In genomic region chr4:24913099-24913445, GRCh38 we compare ENCODE assay signal across 8 cellular contexts. TPM values are rescaled to one million over a fixed set of nuclear protein-coding genes. Genes with fewer than 3 reads are reported as not detected.
DNase-seq lines count a peak whose midpoint lies in the region; ATAC-seq and TF ChIP-seq lines count a peak whose summit lies in the region.

No MANE protein-coding gene starts in this region.

- H3K36me3 Mint-ChIP-seq in CD8-positive, alpha-beta T cell, result no peaks in the 10 kb centered on the region

- H3K4me3 Mint-ChIP-seq in CD8-positive, alpha-beta T cell, result peak overlapping the region; percentile 8

- no peaks in the 10 kb centered on the region for H4K20me1 ChIP-seq in OCI-LY7 (ENCODE audit: insufficient read depth, low read length)

- no peak overlapping the region for H3K27ac ChIP-seq in CD8-positive, alpha-beta T cell (ENCODE audit: low read depth, low read length)
- H3K27ac ChIP-seq in SK-N-MC (no peak overlapping the region), gastroesophageal sphincter (peak overlapping the region; percentile 90 to 96 (median 96)), rectal smooth muscle tissue (ENCODE audit: low read depth, low read length) (peak overlapping the region; percentile 92), OCI-LY7 (ENCODE audit: low read depth, low read length, poor library complexity, severe bottlenecking) (no peak overlapping the region)

- H2AFZ ChIP-seq in OCI-LY7 (ENCODE audit: low read length), result no peak overlapping the region

- H3K9ac ChIP-seq in SK-N-MC (ENCODE audit: insufficient read length) (peak overlapping the region; percentile 20), rectal smooth muscle tissue (ENCODE audit: low read length) (peak overlapping the region; percentile 49)

- H3K27me3 Mint-ChIP-seq in CD8-positive, alpha-beta T cell (ENCODE audit: low read depth), result peaks cover 39% of the 10 kb centered on the region

- no peak for TF ChIP-seq EP300 in gastroesophageal sphincter (IDR thresholded peaks at IDR 0.05)

- H3K9me3 ChIP-seq in CD8-positive, alpha-beta T cell (ENCODE audit: low read length), result no peaks in the 10 kb centered on the region
- H3K9me3 ChIP-seq in SK-N-MC (ENCODE audit: low read depth, low read length) (no peaks in the 10 kb centered on the region), gastroesophageal sphincter (peaks cover 0 to 14% (median 0%) of the 10 kb centered on the region in 3 donors), OCI-LY7 (ENCODE audit: low read length) (no peaks in the 10 kb centered on the region)

- no peak for DNase-seq in CD8-positive, alpha-beta T cell
- DNase-seq in SK-N-MC (ENCODE audit: low read depth, low spot score) (no peak), kidney tubule cell (ENCODE audit: low spot score) (no peak), omental fat pad (ENCODE audit: low spot score) (no peak), OCI-LY7 (ENCODE audit: low spot score) (no peak), NCI-H82 (lab: John Stamatoyannopoulos, UW) (no peak)

- intact Hi-C loops in CD8-positive, alpha-beta T cell (cut with DNase I, micrococcal nuclease), result no loop called here
- intact Hi-C loops in OCI-LY7 (cut with micrococcal nuclease; ENCODE audit: unreplicated experiment), result no loop called here

- BruUV-seq in OCI-LY7 (replicated peaks; lab: Mats Ljungman, UMichigan), result no TSS peak

- H3K4me1 ChIP-seq in CD8-positive, alpha-beta T cell (ENCODE audit: insufficient read depth, low read length), result no peaks in the 10 kb centered on the region
- peaks cover 0 to 37% (median 5%) of the 10 kb centered on the region in 3 donors for H3K4me1 ChIP-seq in gastroesophageal sphincter
- H3K4me1 ChIP-seq in rectal smooth muscle tissue (ENCODE audit: control insufficient read depth, insufficient read depth, low read length), result peaks cover 4% of the 10 kb centered on the region
- H3K4me1 ChIP-seq in OCI-LY7 (ENCODE audit: insufficient read depth, low read length, poor library complexity, severe bottlenecking), result no peaks in the 10 kb centered on the region

- peaks cover 4% of the 10 kb centered on the region for H3K4me1 Mint-ChIP-seq in CD8-positive, alpha-beta T cell (ENCODE audit: low read depth)

- H3K9me2 ChIP-seq in OCI-LY7 (ENCODE audit: insufficient read depth, low read length), result no peaks in the 10 kb centered on the region

- ATAC-seq in CD8-positive, alpha-beta T cell, result no peak
- ATAC-seq in gastroesophageal sphincter (no peak), omental fat pad (ENCODE audit: low FRiP score) (no peak)

- H3K36me3 ChIP-seq in CD8-positive, alpha-beta T cell (ENCODE audit: insufficient read depth, low read length), result no peaks in the 10 kb centered on the region
- H3K36me3 ChIP-seq in SK-N-MC (ENCODE audit: insufficient read depth, low read length) (no peaks in the 10 kb centered on the region), gastroesophageal sphincter (peaks cover 0 to 29% of the 10 kb centered on the region in 2 donors), rectal smooth muscle tissue (ENCODE audit: control insufficient read depth, insufficient read depth, low read length) (peaks cover 2% of the 10 kb centered on the region), OCI-LY7 (ENCODE audit: insufficient read depth, low read length) (no peaks in the 10 kb centered on the region)

- H3K27me3 ChIP-seq in CD8-positive, alpha-beta T cell (ENCODE audit: insufficient read depth, low read length), result no peaks in the 10 kb centered on the region
- H3K27me3 ChIP-seq in gastroesophageal sphincter (no peaks in the 10 kb centered on the region), rectal smooth muscle tissue (ENCODE audit: control insufficient read depth, insufficient read depth, low read length) (no peaks in the 10 kb centered on the region)

- 30 to 65% methylated on average over 2 to 4 of the region's 27 CpGs for WGBS in gastroesophageal sphincter (ENCODE audit: low coverage in 1 of 2), 2 donors

- CTCF ChIA-PET in CD8-positive, alpha-beta T cell (lab: Charles Lee), result no interaction called here
- CTCF ChIA-PET in OCI-LY7 (lab: Charles Lee; ENCODE audit: unreplicated experiment), result no interaction called here

- no peak overlapping the region for H3K4me3 ChIP-seq in CD8-positive, alpha-beta T cell (ENCODE audit: low read depth, low read length)
- H3K4me3 ChIP-seq in SK-N-MC (peak overlapping the region; percentile 49; the same call in 1 of the 2 replicates), gastroesophageal sphincter (peak overlapping the region; percentile 46 to 78), rectal smooth muscle tissue (ENCODE audit: low read length) (peak overlapping the region; percentile 78), OCI-LY7 (ENCODE audit: low read depth, low read length, poor library complexity, severe bottlenecking) (no peak overlapping the region)

- H3K27ac Mint-ChIP-seq in CD8-positive, alpha-beta T cell, result no peak overlapping the region

- H3K79me2 ChIP-seq in OCI-LY7 (ENCODE audit: insufficient read depth, low read depth, low read length), result no peaks in the 10 kb centered on the region

- peaks cover 5% of the 10 kb centered on the region for H3K9me3 Mint-ChIP-seq in CD8-positive, alpha-beta T cell

- TF ChIP-seq POLR2A in gastroesophageal sphincter (IDR thresholded peaks at IDR 0.05), result no peak

- H3K4me2 ChIP-seq in OCI-LY7 (ENCODE audit: low read length), result no peak overlapping the region

- no peak for TF ChIP-seq CTCF in CD8-positive, alpha-beta T cell (IDR thresholded peaks at IDR 0.05)
- TF ChIP-seq CTCF in gastroesophageal sphincter (IDR thresholded peaks at IDR 0.05), result no peak
- no peak for TF ChIP-seq CTCF in omental fat pad (IDR thresholded peaks at IDR 0.05)
- TF ChIP-seq CTCF in OCI-LY7 (conservative IDR thresholded peaks at IDR 0.05; ENCODE audit: low read length), result no peak

- POLR2A ChIA-PET in CD8-positive, alpha-beta T cell (lab: Charles Lee), result no interaction called here
- POLR2A ChIA-PET in OCI-LY7 (lab: Charles Lee), result interaction anchor here (0.7 kb wide), 1 partner anchor 597 kb away, joined by 3 read pairs; no protein-coding TSS in a partner anchor

RNA-seq across cellular contexts. Expression of gene CCDC149, which starts 0.2 kb away (rescaled TPM):
- not detected for total RNA-seq in CD8-positive, alpha-beta T cell
- total RNA-seq in gastroesophageal sphincter, result 10 to 100 TPM; 21.9 to 38.7 (median 34.0) TPM
- 10 to 100 TPM; 11.5 to 22.4 (median 14.4) TPM for total RNA-seq in omental fat pad
- total RNA-seq in OCI-LY7 (2014; rRNA removed; shearing (Covaris generic)), result not detected in 2 replicates
- total RNA-seq in OCI-LY7 (2022), result not detected in 2 replicates

Comparison
In these comparisons a context has a peak if more than half of its experiments do, and no peak if none do; other contexts are left out.
1. H3K27ac ChIP-seq: peak in gastroesophageal sphincter (4 of 4) and rectal smooth muscle tissue (single experiment); none in CD8-positive, alpha-beta T cell (single experiment), SK-N-MC (single experiment) and OCI-LY7 (single experiment).
2. H3K4me3 ChIP-seq: peak in SK-N-MC (single experiment), gastroesophageal sphincter (2 of 2) and rectal smooth muscle tissue (single experiment); none in CD8-positive, alpha-beta T cell (single experiment) and OCI-LY7 (single experiment).
3. RNA of gene CCDC149, which starts 0.2 kb away (total RNA-seq): 21.9 to 38.7 TPM in gastroesophageal sphincter and 11.5 to 22.4 TPM in omental fat pad; not detected in CD8-positive, alpha-beta T cell and not detected in OCI-LY7; every median in the first group is over 10 times any median in the second.